8 cellular contexts compared by ENCODE assay signal in genomic region chr3:171028025-171028778, GRCh38. TPM values are rescaled to one million over a fixed set of nuclear protein-coding genes. Genes with fewer than 3 reads are reported as not detected.
DNase-seq lines count a peak whose midpoint lies in the region; ATAC-seq and TF ChIP-seq lines count a peak whose summit lies in the region.

No MANE protein-coding gene starts in this region.

- H3K9ac ChIP-seq in muscle layer of colon (ENCODE audit: low read length): no peak overlapping the region

- H3K27ac Mint-ChIP-seq in activated CD8-positive, alpha-beta memory T cell treated with anti-CD3 and anti-CD28 coated beads, Interleukin-2, amount 10 ng/mL, durations not matched to agents 7 days and 5 days: no peak overlapping the region

- no peaks in the 10 kb centered on the region for H3K4me1 Mint-ChIP-seq in activated CD8-positive, alpha-beta memory T cell treated with anti-CD3 and anti-CD28 coated beads, Interleukin-2, amount 10 ng/mL, durations not matched to agents 7 days and 5 days

- ATAC-seq in HG03354 (IDR thresholded peaks at IDR 0.05; ENCODE audit: poor library complexity, severe bottlenecking, unreplicated experiment) (peak; percentile 85), GM18502 (IDR thresholded peaks at IDR 0.05; ENCODE audit: poor library complexity, unreplicated experiment) (no peak)
- ATAC-seq in activated CD8-positive, alpha-beta memory T cell treated with anti-CD3 and anti-CD28 coated beads, Interleukin-2, amount 10 ng/mL, durations not matched to agents 7 days and 5 days: peak; percentile 82

- CTCF ChIA-PET in activated CD8-positive, alpha-beta memory T cell treated with anti-CD3 and anti-CD28 coated beads, Interleukin-2, amount 10 ng/mL, durations not matched to agents 7 days and 5 days (lab: Charles Lee): no interaction called here

- no peak for TF ChIP-seq CTCF in epithelial cell of proximal tubule (conservative IDR thresholded peaks at IDR 0.05; ENCODE audit: low read depth, low read length)

- H3K27me3 Mint-ChIP-seq in activated CD8-positive, alpha-beta memory T cell treated with anti-CD3 and anti-CD28 coated beads, Interleukin-2, amount 10 ng/mL, durations not matched to agents 7 days and 5 days: peaks cover 20% of the 10 kb centered on the region

- no peaks in the 10 kb centered on the region for H3K9me3 ChIP-seq in muscle layer of colon (ENCODE audit: low read length)

- H3K27me3 ChIP-seq in muscle layer of colon (ENCODE audit: control insufficient read depth in 1 of 2, insufficient read depth in 2 of 2, low read length in 2 of 2): no peaks in the 10 kb centered on the region

- no peaks in the 10 kb centered on the region for H3K36me3 Mint-ChIP-seq in activated CD8-positive, alpha-beta memory T cell treated with anti-CD3 and anti-CD28 coated beads, Interleukin-2, amount 10 ng/mL, durations not matched to agents 7 days and 5 days

- no peaks in the 10 kb centered on the region for H3K36me3 ChIP-seq in muscle layer of colon (ENCODE audit: insufficient read depth, low read length)

- H3K27ac ChIP-seq in muscle layer of colon (ENCODE audit: low read depth, low read length): no peak overlapping the region

- no peaks in the 10 kb centered on the region for H3K9me3 Mint-ChIP-seq in activated CD8-positive, alpha-beta memory T cell treated with anti-CD3 and anti-CD28 coated beads, Interleukin-2, amount 10 ng/mL, durations not matched to agents 7 days and 5 days (ENCODE audit: low read depth)

- H3K4me3 Mint-ChIP-seq in activated CD8-positive, alpha-beta memory T cell treated with anti-CD3 and anti-CD28 coated beads, Interleukin-2, amount 10 ng/mL, durations not matched to agents 7 days and 5 days: no peak overlapping the region

- DNase-seq in ELR (ENCODE audit: low read depth) (peak; percentile 95), epithelial cell of proximal tubule (ENCODE audit: low read depth) (peak; percentile 56), stromal cell of bone marrow (ENCODE audit: low read depth) (peak; percentile 77), GM19240 (ENCODE audit: insufficient read length, low spot score) (no peak)
- peak; percentile 71 for DNase-seq in activated CD8-positive, alpha-beta memory T cell treated with anti-CD3 and anti-CD28 coated beads, Interleukin-2, amount 10 ng/mL, durations not matched to agents 7 days and 5 days

- H3K4me1 ChIP-seq in muscle layer of colon (ENCODE audit: insufficient read depth, low read length): peaks cover 4% of the 10 kb centered on the region

- H3K4me3 ChIP-seq in epithelial cell of proximal tubule (ENCODE audit: low read depth, low read length) (peak overlapping the region; percentile 36), muscle layer of colon (ENCODE audit: low read depth in 1 of 2, low read length in 2 of 2) (peak overlapping the region; percentile 38 to 52)

RNA-seq across cellular contexts. Expression of gene SLC2A2, which starts 1.7 kb away (rescaled TPM):
- total RNA-seq in activated CD8-positive, alpha-beta memory T cell treated with anti-CD3 and anti-CD28 coated beads, Interleukin-2, amount 10 ng/mL, durations not matched to agents 7 days and 5 days: not detected
- total RNA-seq in epithelial cell of proximal tubule: not detected in 2 replicates
